Comparison of ENCODE assay signal across 1 cellular context in the genomic region with DNA sequence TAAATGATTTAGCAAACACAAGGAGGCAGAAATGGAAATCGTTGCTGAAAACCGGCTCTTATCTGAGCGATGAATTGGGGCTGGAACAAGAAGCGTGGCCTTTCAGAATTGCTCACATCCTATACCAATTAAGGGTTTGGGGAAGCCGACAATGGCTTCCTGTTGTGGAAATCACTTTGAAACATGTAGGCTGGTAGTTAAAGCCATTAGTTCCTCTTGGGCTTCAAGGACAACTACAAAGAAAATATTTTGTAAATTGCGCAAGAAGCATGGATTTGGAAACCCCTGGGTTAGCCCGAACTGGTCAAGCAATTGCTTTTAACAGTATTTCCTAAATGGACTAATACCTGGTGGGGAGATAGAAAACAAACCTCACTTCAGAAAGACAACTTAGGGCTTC.
A peak's percentile ranks its signal among the peaks of the same experiment; 100 is the strongest.
TF ChIP-seq lines count a peak whose summit lies in the region.

No MANE protein-coding gene starts in this region.

TF ChIP-seq in HepG2, 621 proteins besides CTCF, POLR2A, EP300 and RAD21 (continued from another document and continues in another):
- TF ChIP-seq, protein P1, sequence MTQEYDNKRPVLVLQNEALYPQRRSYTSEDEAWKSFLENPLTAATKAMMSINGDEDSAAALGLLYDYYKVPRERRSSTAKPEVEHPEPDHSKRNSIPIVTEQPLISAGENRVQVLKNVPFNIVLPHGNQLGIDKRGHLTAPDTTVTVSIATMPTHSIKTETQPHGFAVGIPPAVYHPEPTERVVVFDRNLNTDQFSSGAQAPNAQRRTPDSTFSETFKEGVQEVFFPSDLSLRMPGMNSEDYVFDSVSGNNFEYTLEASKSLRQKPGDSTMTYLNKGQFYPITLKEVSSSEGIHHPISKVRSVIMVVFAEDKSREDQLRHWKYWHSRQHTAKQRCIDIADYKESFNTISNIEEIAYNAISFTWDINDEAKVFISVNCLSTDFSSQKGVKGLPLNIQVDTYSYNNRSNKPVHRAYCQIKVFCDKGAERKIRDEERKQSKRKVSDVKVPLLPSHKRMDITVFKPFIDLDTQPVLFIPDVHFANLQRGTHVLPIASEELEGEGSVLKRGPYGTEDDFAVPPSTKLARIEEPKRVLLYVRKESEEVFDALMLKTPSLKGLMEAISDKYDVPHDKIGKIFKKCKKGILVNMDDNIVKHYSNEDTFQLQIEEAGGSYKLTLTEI (CRISPR knock-in tag; conservative IDR thresholded peaks at IDR 0.05), result no peak
- TF ChIP-seq FOXK1 (CRISPR knock-in tag; IDR thresholded peaks at IDR 0.05; ENCODE audit: borderline replicate concordance, low read depth) (no peak), ZNF207 (IDR thresholded peaks at IDR 0.05; ENCODE audit: borderline replicate concordance) (no peak), ATF1 (CRISPR knock-in tag; IDR thresholded peaks at IDR 0.05) (no peak), ZBED4 (CRISPR knock-in tag; IDR thresholded peaks at IDR 0.05; ENCODE audit: borderline replicate concordance) (no peak), SMYD3 (CRISPR knock-in tag; IDR thresholded peaks at IDR 0.05) (no peak), ZFP90 (CRISPR knock-in tag; IDR thresholded peaks at IDR 0.05; ENCODE audit: borderline replicate concordance) (no peak), TERF1 (CRISPR knock-in tag; IDR thresholded peaks at IDR 0.05) (no peak), ZNF782 (CRISPR knock-in tag; IDR thresholded peaks at IDR 0.05; ENCODE audit: borderline replicate concordance) (no peak), KLF9 (CRISPR knock-in tag; IDR thresholded peaks at IDR 0.05; ENCODE audit: low read depth) (no peak), ZNF121 (CRISPR knock-in tag; IDR thresholded peaks at IDR 0.05) (no peak), ZBTB1 (CRISPR knock-in tag; IDR thresholded peaks at IDR 0.05; ENCODE audit: borderline replicate concordance) (no peak), ZNF230 (CRISPR knock-in tag; IDR thresholded peaks at IDR 0.05) (no peak), HOXA7 (CRISPR knock-in tag; IDR thresholded peaks at IDR 0.05) (no peak), ZBTB8A (CRISPR knock-in tag; IDR thresholded peaks at IDR 0.05; ENCODE audit: borderline replicate concordance, low read depth) (no peak), ATRX (CRISPR knock-in tag; IDR thresholded peaks at IDR 0.05; ENCODE audit: borderline replicate concordance) (no peak), THAP7 (CRISPR knock-in tag; IDR thresholded peaks at IDR 0.05) (no peak), NR2F2 (IDR thresholded peaks at IDR 0.05; ENCODE audit: borderline replicate concordance, low read depth) (no peak), ZMYM2 (CRISPR knock-in tag; IDR thresholded peaks at IDR 0.05) (no peak), ZNF572 (CRISPR knock-in tag; IDR thresholded peaks at IDR 0.05) (no peak), ZNF253 (CRISPR knock-in tag; IDR thresholded peaks at IDR 0.05; ENCODE audit: borderline replicate concordance) (no peak), ZNF292 (CRISPR knock-in tag; IDR thresholded peaks at IDR 0.05; ENCODE audit: borderline replicate concordance, low read depth) (no peak), HMG20B (CRISPR knock-in tag; conservative IDR thresholded peaks at IDR 0.05) (no peak), TSC22D2 (CRISPR knock-in tag; IDR thresholded peaks at IDR 0.05; ENCODE audit: borderline replicate concordance) (no peak), KLF11 (CRISPR knock-in tag; IDR thresholded peaks at IDR 0.05) (no peak)
- TF ChIP-seq, protein P2, sequence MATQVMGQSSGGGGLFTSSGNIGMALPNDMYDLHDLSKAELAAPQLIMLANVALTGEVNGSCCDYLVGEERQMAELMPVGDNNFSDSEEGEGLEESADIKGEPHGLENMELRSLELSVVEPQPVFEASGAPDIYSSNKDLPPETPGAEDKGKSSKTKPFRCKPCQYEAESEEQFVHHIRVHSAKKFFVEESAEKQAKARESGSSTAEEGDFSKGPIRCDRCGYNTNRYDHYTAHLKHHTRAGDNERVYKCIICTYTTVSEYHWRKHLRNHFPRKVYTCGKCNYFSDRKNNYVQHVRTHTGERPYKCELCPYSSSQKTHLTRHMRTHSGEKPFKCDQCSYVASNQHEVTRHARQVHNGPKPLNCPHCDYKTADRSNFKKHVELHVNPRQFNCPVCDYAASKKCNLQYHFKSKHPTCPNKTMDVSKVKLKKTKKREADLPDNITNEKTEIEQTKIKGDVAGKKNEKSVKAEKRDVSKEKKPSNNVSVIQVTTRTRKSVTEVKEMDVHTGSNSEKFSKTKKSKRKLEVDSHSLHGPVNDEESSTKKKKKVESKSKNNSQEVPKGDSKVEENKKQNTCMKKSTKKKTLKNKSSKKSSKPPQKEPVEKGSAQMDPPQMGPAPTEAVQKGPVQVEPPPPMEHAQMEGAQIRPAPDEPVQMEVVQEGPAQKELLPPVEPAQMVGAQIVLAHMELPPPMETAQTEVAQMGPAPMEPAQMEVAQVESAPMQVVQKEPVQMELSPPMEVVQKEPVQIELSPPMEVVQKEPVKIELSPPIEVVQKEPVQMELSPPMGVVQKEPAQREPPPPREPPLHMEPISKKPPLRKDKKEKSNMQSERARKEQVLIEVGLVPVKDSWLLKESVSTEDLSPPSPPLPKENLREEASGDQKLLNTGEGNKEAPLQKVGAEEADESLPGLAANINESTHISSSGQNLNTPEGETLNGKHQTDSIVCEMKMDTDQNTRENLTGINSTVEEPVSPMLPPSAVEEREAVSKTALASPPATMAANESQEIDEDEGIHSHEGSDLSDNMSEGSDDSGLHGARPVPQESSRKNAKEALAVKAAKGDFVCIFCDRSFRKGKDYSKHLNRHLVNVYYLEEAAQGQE (IDR thresholded peaks at IDR 0.05; ENCODE audit: borderline replicate concordance in 1 of 2, low read depth in 1 of 2, low read length in 2 of 2), result no peak
- TF ChIP-seq, protein P3, sequence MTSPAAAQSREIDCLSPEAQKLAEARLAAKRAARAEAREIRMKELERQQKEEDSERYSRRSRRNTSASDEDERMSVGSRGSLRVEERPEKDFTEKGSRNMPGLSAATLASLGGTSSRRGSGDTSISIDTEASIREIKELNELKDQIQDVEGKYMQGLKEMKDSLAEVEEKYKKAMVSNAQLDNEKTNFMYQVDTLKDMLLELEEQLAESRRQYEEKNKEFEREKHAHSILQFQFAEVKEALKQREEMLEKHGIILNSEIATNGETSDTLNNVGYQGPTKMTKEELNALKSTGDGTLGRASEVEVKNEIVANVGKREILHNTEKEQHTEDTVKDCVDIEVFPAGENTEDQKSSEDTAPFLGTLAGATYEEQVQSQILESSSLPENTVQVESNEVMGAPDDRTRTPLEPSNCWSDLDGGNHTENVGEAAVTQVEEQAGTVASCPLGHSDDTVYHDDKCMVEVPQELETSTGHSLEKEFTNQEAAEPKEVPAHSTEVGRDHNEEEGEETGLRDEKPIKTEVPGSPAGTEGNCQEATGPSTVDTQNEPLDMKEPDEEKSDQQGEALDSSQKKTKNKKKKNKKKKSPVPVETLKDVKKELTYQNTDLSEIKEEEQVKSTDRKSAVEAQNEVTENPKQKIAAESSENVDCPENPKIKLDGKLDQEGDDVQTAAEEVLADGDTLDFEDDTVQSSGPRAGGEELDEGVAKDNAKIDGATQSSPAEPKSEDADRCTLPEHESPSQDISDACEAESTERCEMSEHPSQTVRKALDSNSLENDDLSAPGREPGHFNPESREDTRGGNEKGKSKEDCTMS (CRISPR knock-in tag; conservative IDR thresholded peaks at IDR 0.05), result no peak
- TF ChIP-seq, protein P4, sequence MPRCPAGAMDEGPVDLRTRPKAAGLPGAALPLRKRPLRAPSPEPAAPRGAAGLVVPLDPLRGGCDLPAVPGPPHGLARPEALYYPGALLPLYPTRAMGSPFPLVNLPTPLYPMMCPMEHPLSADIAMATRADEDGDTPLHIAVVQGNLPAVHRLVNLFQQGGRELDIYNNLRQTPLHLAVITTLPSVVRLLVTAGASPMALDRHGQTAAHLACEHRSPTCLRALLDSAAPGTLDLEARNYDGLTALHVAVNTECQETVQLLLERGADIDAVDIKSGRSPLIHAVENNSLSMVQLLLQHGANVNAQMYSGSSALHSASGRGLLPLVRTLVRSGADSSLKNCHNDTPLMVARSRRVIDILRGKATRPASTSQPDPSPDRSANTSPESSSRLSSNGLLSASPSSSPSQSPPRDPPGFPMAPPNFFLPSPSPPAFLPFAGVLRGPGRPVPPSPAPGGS (CRISPR knock-in tag; IDR thresholded peaks at IDR 0.05), result no peak
- TF ChIP-seq, protein P5, sequence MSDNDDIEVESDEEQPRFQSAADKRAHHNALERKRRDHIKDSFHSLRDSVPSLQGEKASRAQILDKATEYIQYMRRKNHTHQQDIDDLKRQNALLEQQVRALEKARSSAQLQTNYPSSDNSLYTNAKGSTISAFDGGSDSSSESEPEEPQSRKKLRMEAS (IDR thresholded peaks at IDR 0.05), result 0 out of 2 replicates have a peak, but pooled peaks have one; percentile 29
- TF ChIP-seq, protein P6, sequence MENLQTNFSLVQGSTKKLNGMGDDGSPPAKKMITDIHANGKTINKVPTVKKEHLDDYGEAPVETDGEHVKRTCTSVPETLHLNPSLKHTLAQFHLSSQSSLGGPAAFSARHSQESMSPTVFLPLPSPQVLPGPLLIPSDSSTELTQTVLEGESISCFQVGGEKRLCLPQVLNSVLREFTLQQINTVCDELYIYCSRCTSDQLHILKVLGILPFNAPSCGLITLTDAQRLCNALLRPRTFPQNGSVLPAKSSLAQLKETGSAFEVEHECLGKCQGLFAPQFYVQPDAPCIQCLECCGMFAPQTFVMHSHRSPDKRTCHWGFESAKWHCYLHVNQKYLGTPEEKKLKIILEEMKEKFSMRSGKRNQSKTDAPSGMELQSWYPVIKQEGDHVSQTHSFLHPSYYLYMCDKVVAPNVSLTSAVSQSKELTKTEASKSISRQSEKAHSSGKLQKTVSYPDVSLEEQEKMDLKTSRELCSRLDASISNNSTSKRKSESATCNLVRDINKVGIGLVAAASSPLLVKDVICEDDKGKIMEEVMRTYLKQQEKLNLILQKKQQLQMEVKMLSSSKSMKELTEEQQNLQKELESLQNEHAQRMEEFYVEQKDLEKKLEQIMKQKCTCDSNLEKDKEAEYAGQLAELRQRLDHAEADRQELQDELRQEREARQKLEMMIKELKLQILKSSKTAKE (CRISPR knock-in tag; IDR thresholded peaks at IDR 0.05; ENCODE audit: borderline replicate concordance), result no peak
- TF ChIP-seq, protein P7, sequence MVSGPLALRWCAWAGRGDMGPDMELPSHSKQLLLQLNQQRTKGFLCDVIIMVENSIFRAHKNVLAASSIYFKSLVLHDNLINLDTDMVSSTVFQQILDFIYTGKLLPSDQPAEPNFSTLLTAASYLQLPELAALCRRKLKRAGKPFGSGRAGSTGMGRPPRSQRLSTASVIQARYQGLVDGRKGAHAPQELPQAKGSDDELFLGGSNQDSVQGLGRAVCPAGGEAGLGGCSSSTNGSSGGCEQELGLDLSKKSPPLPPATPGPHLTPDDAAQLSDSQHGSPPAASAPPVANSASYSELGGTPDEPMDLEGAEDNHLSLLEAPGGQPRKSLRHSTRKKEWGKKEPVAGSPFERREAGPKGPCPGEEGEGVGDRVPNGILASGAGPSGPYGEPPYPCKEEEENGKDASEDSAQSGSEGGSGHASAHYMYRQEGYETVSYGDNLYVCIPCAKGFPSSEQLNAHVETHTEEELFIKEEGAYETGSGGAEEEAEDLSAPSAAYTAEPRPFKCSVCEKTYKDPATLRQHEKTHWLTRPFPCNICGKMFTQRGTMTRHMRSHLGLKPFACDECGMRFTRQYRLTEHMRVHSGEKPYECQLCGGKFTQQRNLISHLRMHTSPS (CRISPR knock-in tag; IDR thresholded peaks at IDR 0.05; ENCODE audit: low read depth), result no peak
- TF ChIP-seq, protein P8, sequence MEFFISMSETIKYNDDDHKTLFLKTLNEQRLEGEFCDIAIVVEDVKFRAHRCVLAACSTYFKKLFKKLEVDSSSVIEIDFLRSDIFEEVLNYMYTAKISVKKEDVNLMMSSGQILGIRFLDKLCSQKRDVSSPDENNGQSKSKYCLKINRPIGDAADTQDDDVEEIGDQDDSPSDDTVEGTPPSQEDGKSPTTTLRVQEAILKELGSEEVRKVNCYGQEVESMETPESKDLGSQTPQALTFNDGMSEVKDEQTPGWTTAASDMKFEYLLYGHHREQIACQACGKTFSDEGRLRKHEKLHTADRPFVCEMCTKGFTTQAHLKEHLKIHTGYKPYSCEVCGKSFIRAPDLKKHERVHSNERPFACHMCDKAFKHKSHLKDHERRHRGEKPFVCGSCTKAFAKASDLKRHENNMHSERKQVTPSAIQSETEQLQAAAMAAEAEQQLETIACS (CRISPR knock-in tag; IDR thresholded peaks at IDR 0.05), result no peak
